Comparison of ENCODE assay signal across 9 cellular contexts in the genomic region with DNA sequence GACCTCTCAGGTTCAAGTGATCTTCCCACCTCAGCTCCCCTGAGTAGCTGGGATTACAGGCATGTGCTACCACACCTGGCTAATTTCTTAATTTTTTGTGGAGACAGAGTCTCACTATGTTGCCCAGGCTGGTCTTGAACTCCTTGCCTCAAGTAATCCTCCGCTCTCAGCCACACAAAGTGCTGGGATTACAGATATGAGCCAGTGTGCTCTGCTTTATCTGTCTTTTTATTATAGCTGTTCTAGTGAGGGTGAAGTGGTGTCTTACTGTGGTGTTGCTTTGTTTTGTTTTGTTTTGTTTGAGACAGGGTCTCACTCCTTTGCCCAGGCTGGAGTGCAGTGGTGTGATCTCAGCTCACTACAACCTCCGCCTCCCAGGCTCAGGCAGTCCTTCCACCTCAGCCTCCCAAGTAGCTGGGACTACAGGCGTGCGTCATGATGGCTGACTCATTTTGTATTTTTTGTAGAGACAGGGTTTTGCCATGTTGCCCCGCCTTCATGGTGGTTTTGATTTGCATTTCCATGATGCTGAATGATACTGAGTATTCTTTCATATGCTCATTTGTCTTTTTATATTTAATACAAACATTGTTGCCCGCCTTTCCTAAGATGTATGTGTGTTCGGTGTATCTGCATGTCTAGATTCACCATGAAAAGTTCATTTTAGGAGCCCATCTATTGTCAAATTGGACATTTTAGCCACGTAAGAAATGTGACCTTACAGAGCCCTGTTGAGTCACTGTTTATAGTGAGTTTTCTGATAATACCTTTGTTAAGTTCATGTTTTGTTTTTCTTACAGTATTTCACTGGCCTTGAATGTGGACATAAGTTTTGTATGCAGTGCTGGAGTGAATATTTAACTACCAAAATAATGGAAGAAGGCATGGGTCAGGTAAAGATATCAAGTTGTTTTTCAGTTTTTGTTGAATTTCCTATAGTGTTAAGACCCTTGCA.
A peak's percentile ranks its signal among the peaks of the same experiment; 100 is the strongest.
DNase-seq lines count a peak whose midpoint lies in the region; ATAC-seq, FAIRE-seq and TF ChIP-seq lines count a peak whose summit lies in the region.
"Had no signal": no experiment of that assay in that cellular context is flagged by ENCODE, and none has a peak within 500 bp of the region (broad histone marks: within the 10 kb centered on the region; RNA-seq: fewer than 3 reads in every experiment).

No MANE protein-coding gene starts in this region.

- ATAC-seq in HepG2 (no peak), right lobe of liver (no peak), HG03432 (IDR thresholded peaks at IDR 0.05; ENCODE audit: unreplicated experiment) (no peak), GM19035 (IDR thresholded peaks at IDR 0.05; ENCODE audit: unreplicated experiment) (no peak)

- no peaks in the 10 kb centered on the region for H3K27me3 Mint-ChIP-seq in type B pancreatic cell

- H4K20me1 ChIP-seq in HepG2 (ENCODE audit: insufficient read depth, low read length), result peaks cover 10% of the 10 kb centered on the region; the same call in 1 of the 2 replicates

- no peaks in the 10 kb centered on the region for H3K9me3 ChIP-seq in HepG2 (ENCODE audit: low read length)
- H3K9me3 ChIP-seq in right lobe of liver, result no peaks in the 10 kb centered on the region

- H3K27me3 ChIP-seq in HepG2 (ENCODE audit: control insufficient read depth in 1 of 2, insufficient read depth in 2 of 2, low read length in 2 of 2) (no peaks in the 10 kb centered on the region), right lobe of liver (no peaks in the 10 kb centered on the region)

- DNase-seq in HepG2 (ENCODE audit: low spot score), result peak; percentile 4
- DNase-seq in right lobe of liver, result no peak
- DNase-seq in activated naive CD4-positive, alpha-beta T cell treated with anti-CD3 and anti-CD28 coated beads, Interleukin-2, amount 50 U/mL, for 16 hours, result peak; percentile 21
- peak; percentile 33 for DNase-seq in kidney tubule cell (ENCODE audit: low spot score)
- no peak for DNase-seq in type B pancreatic cell (ENCODE audit: extremely low spot score, unreplicated experiment)
- DNase-seq in epidermal melanocyte (ENCODE audit: insufficient read length, low spot score), result no peak
- DNase-seq: NCI-H2081 treated with DMSO at 0.1 percent for 48 hours had no signal

- H3K4me1 ChIP-seq in HepG2 (ENCODE audit: insufficient read depth, low read length) (peaks cover 12% of the 10 kb centered on the region), right lobe of liver (no peaks in the 10 kb centered on the region)

- peaks cover 3% of the 10 kb centered on the region for H3K4me1 Mint-ChIP-seq in type B pancreatic cell (ENCODE audit: unreplicated experiment)

- TF ChIP-seq POLR2A in HepG2 (IDR thresholded peaks at IDR 0.05; ENCODE audit: insufficient read depth in 1 of 2, low read depth in 2 of 2, low read length in 2 of 2) (no peak), right lobe of liver (IDR thresholded peaks at IDR 0.05) (no peak)

- in situ Hi-C loops in HepG2 (cut with HindIII; ENCODE audit: extremely low pct_ligation_motif_present, low pct_unique_long_range_greater_than_20kb), result no loop called here

- no peak overlapping the region for H3K4me3 Mint-ChIP-seq in type B pancreatic cell

- H3K4me2 ChIP-seq in HepG2 (ENCODE audit: low read depth, low read length), result no peak overlapping the region

- TF ChIP-seq EP300 in HepG2 (IDR thresholded peaks at IDR 0.05; ENCODE audit: low read depth in 2 of 2, low read length in 2 of 2) (no peak), HepG2 (CRISPR knock-in tag; IDR thresholded peaks at IDR 0.05; ENCODE audit: borderline replicate concordance) (no peak)

- TF ChIP-seq RAD21 in HepG2 (CRISPR knock-in tag; IDR thresholded peaks at IDR 0.05), result no peak

- no peak overlapping the region for H3K9ac ChIP-seq in HepG2 (ENCODE audit: insufficient read depth, low read depth, low read length)

- intact Hi-C loops in HepG2 (cut with micrococcal nuclease; ENCODE audit: unreplicated experiment), result no loop called here
- intact Hi-C loops in right lobe of liver (cut with DNase I), result no loop called here

- H3K27ac ChIP-seq in HepG2 (ENCODE audit: extremely low read length, insufficient read depth, low read length) (no peak overlapping the region), right lobe of liver (no peak overlapping the region)

- POLR2A ChIA-PET in HepG2 (lab: Yijun Ruan, JAX), result no interaction called here

- CTCF ChIA-PET in HepG2 (lab: Yijun Ruan, JAX; ENCODE audit: low intra/inter-chr PET ratio, low total read pairs), result no interaction called here

- H2AFZ ChIP-seq in HepG2 (ENCODE audit: low read length), result no peak overlapping the region

- H3K36me3 ChIP-seq in HepG2 (replicated peaks in 1 of 2; ENCODE audit: control insufficient read depth in 1 of 2, insufficient read depth in 2 of 2, low read length in 2 of 2) (peaks cover 3 to 41% of the 10 kb centered on the region in 2 experiments; a peak in 3 of 5 replicates), right lobe of liver (peaks cover 0 to 13% (median 4%) of the 10 kb centered on the region in 4 donors)

- no TSS peak for BruUV-seq in HepG2 (replicated peaks; lab: Mats Ljungman, UMichigan)

- TF ChIP-seq CTCF in HepG2 (CRISPR knock-in tag; IDR thresholded peaks at IDR 0.05), result no peak
- no peak for TF ChIP-seq CTCF in right lobe of liver (IDR thresholded peaks at IDR 0.05)
- TF ChIP-seq CTCF in type B pancreatic cell (conservative IDR thresholded peaks at IDR 0.05), result no peak

- FAIRE-seq in HepG2 (lab: Jason Lieb, UNC), result no peak

- H3K4me3 ChIP-seq in HepG2 (replicated peaks in 1 of 3; ENCODE audit: insufficient read depth in 1 of 3, low read depth in 2 of 3, low read length in 3 of 3), result no peak overlapping the region
- H3K4me3 ChIP-seq in right lobe of liver, result no peak overlapping the region

- peak overlapping the region; percentile 4 for H3K27ac Mint-ChIP-seq in type B pancreatic cell

- H3K36me3 Mint-ChIP-seq in type B pancreatic cell, result peaks cover 18% of the 10 kb centered on the region

- peaks cover 5% of the 10 kb centered on the region for H3K79me2 ChIP-seq in HepG2 (ENCODE audit: insufficient read depth, low read length)

- no peaks in the 10 kb centered on the region for H3K9me3 Mint-ChIP-seq in type B pancreatic cell

- 94% methylated on average over 8 of the region's 8 CpGs for WGBS in HepG2 (ENCODE audit: low lambda C conversion rate)
- WGBS in right lobe of liver (ENCODE audit: insufficient coverage, low coverage, low lambda C conversion rate, missing lambda C conversion rate), result 80% methylated on average over 7 of the region's 8 CpGs

TF ChIP-seq in HepG2, 621 proteins besides CTCF, POLR2A, EP300 and RAD21 (continues in another document):
- TF ChIP-seq, protein P1, sequence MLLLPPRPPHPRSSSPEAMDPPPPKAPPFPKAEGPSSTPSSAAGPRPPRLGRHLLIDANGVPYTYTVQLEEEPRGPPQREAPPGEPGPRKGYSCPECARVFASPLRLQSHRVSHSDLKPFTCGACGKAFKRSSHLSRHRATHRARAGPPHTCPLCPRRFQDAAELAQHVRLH (CRISPR knock-in tag; IDR thresholded peaks at IDR 0.05; ENCODE audit: borderline replicate concordance, low read depth), result no peak
- TF ChIP-seq NCOA5 (CRISPR knock-in tag; IDR thresholded peaks at IDR 0.05) (no peak), ZNF264 (CRISPR knock-in tag; IDR thresholded peaks at IDR 0.05) (no peak), ONECUT2 (CRISPR knock-in tag; IDR thresholded peaks at IDR 0.05) (no peak), SOX5 (CRISPR knock-in tag; IDR thresholded peaks at IDR 0.05; ENCODE audit: borderline replicate concordance) (peak; percentile 27; the same call in 1 of the 2 replicates), ZNF816 (CRISPR knock-in tag; IDR thresholded peaks at IDR 0.05; ENCODE audit: borderline replicate concordance) (no peak), TBX3 (IDR thresholded peaks at IDR 0.05; ENCODE audit: borderline replicate concordance) (no peak), ZNF878 (CRISPR knock-in tag; IDR thresholded peaks at IDR 0.05) (no peak), SOX13 (IDR thresholded peaks at IDR 0.05) (no peak), SOX13 (CRISPR knock-in tag; conservative IDR thresholded peaks at IDR 0.05 in 1 of 2, IDR thresholded peaks at IDR 0.05 in 1 of 2) (peak in 1 of 2 experiments; percentile 59; a peak in 1 of 4 replicates), ZNF383 (CRISPR knock-in tag; IDR thresholded peaks at IDR 0.05; ENCODE audit: borderline replicate concordance) (no peak), ZNF121 (CRISPR knock-in tag; IDR thresholded peaks at IDR 0.05) (0 out of 2 replicates have a peak, but pooled peaks have one; percentile 31), ZNF775 (CRISPR knock-in tag; IDR thresholded peaks at IDR 0.05; ENCODE audit: borderline replicate concordance) (no peak)
- TF ChIP-seq, protein P2, sequence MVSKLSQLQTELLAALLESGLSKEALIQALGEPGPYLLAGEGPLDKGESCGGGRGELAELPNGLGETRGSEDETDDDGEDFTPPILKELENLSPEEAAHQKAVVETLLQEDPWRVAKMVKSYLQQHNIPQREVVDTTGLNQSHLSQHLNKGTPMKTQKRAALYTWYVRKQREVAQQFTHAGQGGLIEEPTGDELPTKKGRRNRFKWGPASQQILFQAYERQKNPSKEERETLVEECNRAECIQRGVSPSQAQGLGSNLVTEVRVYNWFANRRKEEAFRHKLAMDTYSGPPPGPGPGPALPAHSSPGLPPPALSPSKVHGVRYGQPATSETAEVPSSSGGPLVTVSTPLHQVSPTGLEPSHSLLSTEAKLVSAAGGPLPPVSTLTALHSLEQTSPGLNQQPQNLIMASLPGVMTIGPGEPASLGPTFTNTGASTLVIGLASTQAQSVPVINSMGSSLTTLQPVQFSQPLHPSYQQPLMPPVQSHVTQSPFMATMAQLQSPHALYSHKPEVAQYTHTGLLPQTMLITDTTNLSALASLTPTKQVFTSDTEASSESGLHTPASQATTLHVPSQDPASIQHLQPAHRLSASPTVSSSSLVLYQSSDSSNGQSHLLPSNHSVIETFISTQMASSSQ (IDR thresholded peaks at IDR 0.05; ENCODE audit: low read depth), result no peak
- TF ChIP-seq, protein P2 (CRISPR knock-in tag; IDR thresholded peaks at IDR 0.05; ENCODE audit: borderline replicate concordance), result no peak

Comparison
In these comparisons a context has a peak if more than half of its experiments do, and no peak if none do; other contexts are left out.
1. DNase-seq: peak in HepG2 (single experiment), activated naive CD4-positive, alpha-beta T cell treated with anti-CD3 and anti-CD28 coated beads, Interleukin-2, amount 50 U/mL, for 16 hours (single experiment) and kidney tubule cell (single experiment); none in right lobe of liver (0 of 3), type B pancreatic cell (single experiment) and epidermal melanocyte (single experiment).